1 cellular context compared by ENCODE assay signal in genomic region chr6:106519460-106520394, GRCh38.
TF ChIP-seq lines count a peak whose summit lies in the region.

No MANE protein-coding gene starts in this region.

TF ChIP-seq in GM12878, 131 proteins besides CTCF, POLR2A, EP300 and RAD21 (continued from another document and continues in another):
- peak; percentile 46; the same call in 1 of the 2 replicates for TF ChIP-seq CHD2 (IDR thresholded peaks at IDR 0.05; ENCODE audit: borderline replicate concordance, low read depth, low read length)
- TF ChIP-seq KAT2A (conservative IDR thresholded peaks at IDR 0.05; ENCODE audit: control insufficient read depth, low read depth, low read length) = no peak
- no peak for TF ChIP-seq NFXL1 (IDR thresholded peaks at IDR 0.05; ENCODE audit: borderline replicate concordance)
- TF ChIP-seq SREBF2 (IDR thresholded peaks at IDR 0.05; ENCODE audit: low read length) = no peak
- no peak for TF ChIP-seq PBX3 (IDR thresholded peaks at IDR 0.05; ENCODE audit: insufficient replicate concordance, low read depth, low read length)
- peak; percentile 33; the same call in 1 of the 2 replicates for TF ChIP-seq MXI1 (IDR thresholded peaks at IDR 0.05; ENCODE audit: low read depth, low read length)
- TF ChIP-seq SREBF1 (IDR thresholded peaks at IDR 0.05; ENCODE audit: low read length) = no peak
- TF ChIP-seq NR2C2 (IDR thresholded peaks at IDR 0.05; ENCODE audit: borderline replicate concordance, control insufficient read depth, insufficient read length, low read depth) = no peak
- TF ChIP-seq, protein P1, sequence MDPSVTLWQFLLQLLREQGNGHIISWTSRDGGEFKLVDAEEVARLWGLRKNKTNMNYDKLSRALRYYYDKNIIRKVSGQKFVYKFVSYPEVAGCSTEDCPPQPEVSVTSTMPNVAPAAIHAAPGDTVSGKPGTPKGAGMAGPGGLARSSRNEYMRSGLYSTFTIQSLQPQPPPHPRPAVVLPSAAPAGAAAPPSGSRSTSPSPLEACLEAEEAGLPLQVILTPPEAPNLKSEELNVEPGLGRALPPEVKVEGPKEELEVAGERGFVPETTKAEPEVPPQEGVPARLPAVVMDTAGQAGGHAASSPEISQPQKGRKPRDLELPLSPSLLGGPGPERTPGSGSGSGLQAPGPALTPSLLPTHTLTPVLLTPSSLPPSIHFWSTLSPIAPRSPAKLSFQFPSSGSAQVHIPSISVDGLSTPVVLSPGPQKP (IDR thresholded peaks at IDR 0.05; ENCODE audit: low read depth, low read length) = no peak
- TF ChIP-seq STAT3 (IDR thresholded peaks at IDR 0.05; ENCODE audit: low read depth, low read length) = peak; percentile 69; the same call in 1 of the 2 replicates
- peak; percentile 54; the same call in 1 of the 2 replicates for TF ChIP-seq CBX5 (IDR thresholded peaks at IDR 0.05; ENCODE audit: low read depth)
- peak; percentile 24; the same call in 1 of the 2 replicates for TF ChIP-seq GABPA (IDR thresholded peaks at IDR 0.05; ENCODE audit: low read depth)
- TF ChIP-seq EZH2 (IDR thresholded peaks at IDR 0.05; ENCODE audit: borderline replicate concordance, control insufficient read depth, low read depth, low read length) = no peak
- TF ChIP-seq KLF5 (IDR thresholded peaks at IDR 0.05; ENCODE audit: partially characterized antibody) = peak; percentile 21
- TF ChIP-seq NFIC (IDR thresholded peaks at IDR 0.05; ENCODE audit: low read depth, low read length) = peak; percentile 94
- no peak for TF ChIP-seq RAD51 (IDR thresholded peaks at IDR 0.05)
- TF ChIP-seq, protein P2, sequence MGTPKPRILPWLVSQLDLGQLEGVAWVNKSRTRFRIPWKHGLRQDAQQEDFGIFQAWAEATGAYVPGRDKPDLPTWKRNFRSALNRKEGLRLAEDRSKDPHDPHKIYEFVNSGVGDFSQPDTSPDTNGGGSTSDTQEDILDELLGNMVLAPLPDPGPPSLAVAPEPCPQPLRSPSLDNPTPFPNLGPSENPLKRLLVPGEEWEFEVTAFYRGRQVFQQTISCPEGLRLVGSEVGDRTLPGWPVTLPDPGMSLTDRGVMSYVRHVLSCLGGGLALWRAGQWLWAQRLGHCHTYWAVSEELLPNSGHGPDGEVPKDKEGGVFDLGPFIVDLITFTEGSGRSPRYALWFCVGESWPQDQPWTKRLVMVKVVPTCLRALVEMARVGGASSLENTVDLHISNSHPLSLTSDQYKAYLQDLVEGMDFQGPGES (IDR thresholded peaks at IDR 0.05) = no peak
- TF ChIP-seq TAF1 (IDR thresholded peaks at IDR 0.05; ENCODE audit: borderline replicate concordance, low read depth, low read length) = peak; percentile 62; the same call in 1 of the 2 replicates
- TF ChIP-seq CHD4 (IDR thresholded peaks at IDR 0.05) = no peak
- peak; percentile 94 for TF ChIP-seq JUNB (IDR thresholded peaks at IDR 0.05)
- peak in 1 of 2 experiments; percentile 77; a peak in 1 of 4 replicates for TF ChIP-seq CEBPB (IDR thresholded peaks at IDR 0.05; ENCODE audit: borderline replicate concordance in 1 of 2, low read depth in 2 of 2, low read length in 2 of 2)
- peak; percentile 28; the same call in 1 of the 2 replicates for TF ChIP-seq HDGF (IDR thresholded peaks at IDR 0.05)
- peak; percentile 81 for TF ChIP-seq IKZF1 (conservative IDR thresholded peaks at IDR 0.05)
- TF ChIP-seq TCF12 (IDR thresholded peaks at IDR 0.05; ENCODE audit: low read depth, low read length) = peak; percentile 75
- TF ChIP-seq MEF2A (IDR thresholded peaks at IDR 0.05; ENCODE audit: insufficient read depth, low read depth, low read length) = peak; percentile 70
- TF ChIP-seq PML (IDR thresholded peaks at IDR 0.05; ENCODE audit: low read length) = peak; percentile 24; the same call in 1 of the 2 replicates
- TF ChIP-seq MTA3 (IDR thresholded peaks at IDR 0.05; ENCODE audit: borderline replicate concordance, low read length) = peak; percentile 80; the same call in 1 of the 2 replicates
- TF ChIP-seq ATF7 (IDR thresholded peaks at IDR 0.05; ENCODE audit: low read depth) = peak; percentile 63
- peak; percentile 80; the same call in 1 of the 2 replicates for TF ChIP-seq JUND (IDR thresholded peaks at IDR 0.05; ENCODE audit: low read depth, low read length)
- TF ChIP-seq YY1 (IDR thresholded peaks at IDR 0.05; ENCODE audit: low read depth, low read length) = peak; percentile 90
- peak; percentile 85; the same call in 1 of the 2 replicates for TF ChIP-seq FOXM1 (IDR thresholded peaks at IDR 0.05; ENCODE audit: low read depth, low read length)
- TF ChIP-seq KDM1A (IDR thresholded peaks at IDR 0.05; ENCODE audit: borderline replicate concordance) = no peak
- TF ChIP-seq ZNF384 (IDR thresholded peaks at IDR 0.05; ENCODE audit: borderline replicate concordance, low read depth, low read length) = no peak
- TF ChIP-seq ZBTB11 (CRISPR knock-in tag; IDR thresholded peaks at IDR 0.05) = no peak
- TF ChIP-seq CREM (IDR thresholded peaks at IDR 0.05; ENCODE audit: low read depth) = peak; percentile 79
- no peak for TF ChIP-seq ZNF217 (IDR thresholded peaks at IDR 0.05)
- TF ChIP-seq FOXK2 (IDR thresholded peaks at IDR 0.05) = no peak
- no peak for TF ChIP-seq ESRRA (IDR thresholded peaks at IDR 0.05; ENCODE audit: low read length)
- peak; percentile 85 for TF ChIP-seq BCL11A (IDR thresholded peaks at IDR 0.05; ENCODE audit: low read depth, low read length)
- TF ChIP-seq, protein P3, sequence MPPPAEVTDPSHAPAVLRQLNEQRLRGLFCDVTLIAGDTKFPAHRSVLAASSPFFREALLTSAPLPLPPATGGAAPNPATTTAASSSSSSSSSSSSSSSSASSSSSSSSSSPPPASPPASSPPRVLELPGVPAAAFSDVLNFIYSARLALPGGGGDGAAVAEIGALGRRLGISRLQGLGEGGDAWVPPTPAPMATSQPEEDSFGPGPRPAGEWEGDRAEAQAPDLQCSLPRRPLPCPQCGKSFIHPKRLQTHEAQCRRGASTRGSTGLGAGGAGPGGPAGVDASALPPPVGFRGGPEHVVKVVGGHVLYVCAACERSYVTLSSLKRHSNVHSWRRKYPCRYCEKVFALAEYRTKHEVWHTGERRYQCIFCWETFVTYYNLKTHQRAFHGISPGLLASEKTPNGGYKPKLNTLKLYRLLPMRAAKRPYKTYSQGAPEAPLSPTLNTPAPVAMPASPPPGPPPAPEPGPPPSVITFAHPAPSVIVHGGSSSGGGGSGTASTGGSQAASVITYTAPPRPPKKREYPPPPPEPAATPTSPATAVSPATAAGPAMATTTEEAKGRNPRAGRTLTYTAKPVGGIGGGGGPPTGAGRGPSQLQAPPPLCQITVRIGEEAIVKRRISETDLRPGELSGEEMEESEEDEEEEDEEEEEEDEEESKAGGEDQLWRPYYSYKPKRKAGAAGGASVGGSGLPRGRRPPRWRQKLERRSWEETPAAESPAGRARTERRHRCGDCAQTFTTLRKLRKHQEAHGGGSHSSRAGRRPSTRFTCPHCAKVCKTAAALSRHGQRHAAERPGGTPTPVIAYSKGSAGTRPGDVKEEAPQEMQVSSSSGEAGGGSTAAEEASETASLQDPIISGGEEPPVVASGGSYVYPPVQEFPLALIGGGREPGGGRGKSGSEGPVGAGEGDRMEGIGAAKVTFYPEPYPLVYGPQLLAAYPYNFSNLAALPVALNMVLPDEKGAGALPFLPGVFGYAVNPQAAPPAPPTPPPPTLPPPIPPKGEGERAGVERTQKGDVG (CRISPR knock-in tag; IDR thresholded peaks at IDR 0.05) = no peak
- TF ChIP-seq, protein P4, sequence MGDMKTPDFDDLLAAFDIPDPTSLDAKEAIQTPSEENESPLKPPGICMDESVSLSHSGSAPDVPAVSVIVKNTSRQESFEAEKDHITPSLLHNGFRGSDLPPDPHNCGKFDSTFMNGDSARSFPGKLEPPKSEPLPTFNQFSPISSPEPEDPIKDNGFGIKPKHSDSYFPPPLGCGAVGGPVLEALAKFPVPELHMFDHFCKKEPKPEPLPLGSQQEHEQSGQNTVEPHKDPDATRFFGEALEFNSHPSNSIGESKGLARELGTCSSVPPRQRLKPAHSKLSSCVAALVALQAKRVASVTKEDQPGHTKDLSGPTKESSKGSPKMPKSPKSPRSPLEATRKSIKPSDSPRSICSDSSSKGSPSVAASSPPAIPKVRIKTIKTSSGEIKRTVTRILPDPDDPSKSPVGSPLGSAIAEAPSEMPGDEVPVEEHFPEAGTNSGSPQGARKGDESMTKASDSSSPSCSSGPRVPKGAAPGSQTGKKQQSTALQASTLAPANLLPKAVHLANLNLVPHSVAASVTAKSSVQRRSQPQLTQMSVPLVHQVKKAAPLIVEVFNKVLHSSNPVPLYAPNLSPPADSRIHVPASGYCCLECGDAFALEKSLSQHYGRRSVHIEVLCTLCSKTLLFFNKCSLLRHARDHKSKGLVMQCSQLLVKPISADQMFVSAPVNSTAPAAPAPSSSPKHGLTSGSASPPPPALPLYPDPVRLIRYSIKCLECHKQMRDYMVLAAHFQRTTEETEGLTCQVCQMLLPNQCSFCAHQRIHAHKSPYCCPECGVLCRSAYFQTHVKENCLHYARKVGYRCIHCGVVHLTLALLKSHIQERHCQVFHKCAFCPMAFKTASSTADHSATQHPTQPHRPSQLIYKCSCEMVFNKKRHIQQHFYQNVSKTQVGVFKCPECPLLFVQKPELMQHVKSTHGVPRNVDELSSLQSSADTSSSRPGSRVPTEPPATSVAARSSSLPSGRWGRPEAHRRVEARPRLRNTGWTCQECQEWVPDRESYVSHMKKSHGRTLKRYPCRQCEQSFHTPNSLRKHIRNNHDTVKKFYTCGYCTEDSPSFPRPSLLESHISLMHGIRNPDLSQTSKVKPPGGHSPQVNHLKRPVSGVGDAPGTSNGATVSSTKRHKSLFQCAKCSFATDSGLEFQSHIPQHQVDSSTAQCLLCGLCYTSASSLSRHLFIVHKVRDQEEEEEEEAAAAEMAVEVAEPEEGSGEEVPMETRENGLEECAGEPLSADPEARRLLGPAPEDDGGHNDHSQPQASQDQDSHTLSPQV (IDR thresholded peaks at IDR 0.05) = no peak
- TF ChIP-seq, protein P5, sequence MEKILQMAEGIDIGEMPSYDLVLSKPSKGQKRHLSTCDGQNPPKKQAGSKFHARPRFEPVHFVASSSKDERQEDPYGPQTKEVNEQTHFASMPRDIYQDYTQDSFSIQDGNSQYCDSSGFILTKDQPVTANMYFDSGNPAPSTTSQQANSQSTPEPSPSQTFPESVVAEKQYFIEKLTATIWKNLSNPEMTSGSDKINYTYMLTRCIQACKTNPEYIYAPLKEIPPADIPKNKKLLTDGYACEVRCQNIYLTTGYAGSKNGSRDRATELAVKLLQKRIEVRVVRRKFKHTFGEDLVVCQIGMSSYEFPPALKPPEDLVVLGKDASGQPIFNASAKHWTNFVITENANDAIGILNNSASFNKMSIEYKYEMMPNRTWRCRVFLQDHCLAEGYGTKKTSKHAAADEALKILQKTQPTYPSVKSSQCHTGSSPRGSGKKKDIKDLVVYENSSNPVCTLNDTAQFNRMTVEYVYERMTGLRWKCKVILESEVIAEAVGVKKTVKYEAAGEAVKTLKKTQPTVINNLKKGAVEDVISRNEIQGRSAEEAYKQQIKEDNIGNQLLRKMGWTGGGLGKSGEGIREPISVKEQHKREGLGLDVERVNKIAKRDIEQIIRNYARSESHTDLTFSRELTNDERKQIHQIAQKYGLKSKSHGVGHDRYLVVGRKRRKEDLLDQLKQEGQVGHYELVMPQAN (conservative IDR thresholded peaks at IDR 0.05) = no peak
- peak; percentile 76; the same call in 1 of the 2 replicates for TF ChIP-seq TBL1XR1 (IDR thresholded peaks at IDR 0.05; ENCODE audit: low read depth, low read length)
- no peak for TF ChIP-seq HDAC6 (IDR thresholded peaks at IDR 0.05; ENCODE audit: unreplicated experiment)
- peak; percentile 62; the same call in 1 of the 2 replicates for TF ChIP-seq ZNF207 (IDR thresholded peaks at IDR 0.05; ENCODE audit: borderline replicate concordance)
- peak; percentile 84 for TF ChIP-seq PAX5 (IDR thresholded peaks at IDR 0.05; ENCODE audit: borderline replicate concordance, low read depth, low read length)
- peak; percentile 63; the same call in 1 of the 2 replicates for TF ChIP-seq MTA2 (IDR thresholded peaks at IDR 0.05; ENCODE audit: low read depth)
- TF ChIP-seq NBN (IDR thresholded peaks at IDR 0.05) = peak; percentile 82
- no peak for TF ChIP-seq RFX5 (IDR thresholded peaks at IDR 0.05; ENCODE audit: low read depth, low read length)
- TF ChIP-seq ZBED1 (IDR thresholded peaks at IDR 0.05; ENCODE audit: borderline replicate concordance) = no peak; the same call in 1 of the 2 replicates
- peak; percentile 69 for TF ChIP-seq RELB (IDR thresholded peaks at IDR 0.05; ENCODE audit: low read depth)
